ENCODE assay signal across 18 cellular contexts in the genomic region with DNA sequence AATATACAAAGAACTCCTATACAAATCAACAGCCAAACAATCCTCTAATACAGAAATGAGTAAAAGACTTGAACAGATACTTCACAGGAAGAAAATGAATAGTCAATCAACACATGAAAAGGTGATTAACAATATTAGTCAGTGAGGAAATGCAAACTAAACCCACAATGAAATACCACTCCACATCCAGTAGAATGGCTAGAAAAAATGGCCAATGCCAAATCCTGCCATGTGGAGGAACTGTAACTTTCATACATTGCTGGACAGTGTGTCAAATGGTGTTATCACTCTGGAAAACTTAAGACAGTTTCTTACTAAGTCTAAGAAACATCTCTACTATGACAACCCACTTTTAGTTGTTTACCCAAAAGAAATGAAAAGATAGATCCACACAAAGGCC. TPM values are rescaled to one million over a fixed set of nuclear protein-coding genes. Genes with fewer than 3 reads are reported as not detected.
A peak's percentile ranks its signal among the peaks of the same experiment; 100 is the strongest.
DNase-seq lines count a peak whose midpoint lies in the region; ATAC-seq and TF ChIP-seq lines count a peak whose summit lies in the region.
"Had no signal": no experiment of that assay in that cellular context is flagged by ENCODE, and none has a peak within 500 bp of the region (broad histone marks: within the 10 kb centered on the region; RNA-seq: fewer than 3 reads in every experiment).

No MANE protein-coding gene starts in this region.

- H2AFZ ChIP-seq in GM23248, result no peak overlapping the region

- no peaks in the 10 kb centered on the region for H3K27me3 ChIP-seq in GM23248 (replicated peaks; ENCODE audit: insufficient read depth)
- no peaks in the 10 kb centered on the region for H3K27me3 ChIP-seq in heart left ventricle
- H3K27me3 ChIP-seq: BLaER1 treated with 17β-estradiol and CSF1 and Interleukin-3, amounts not matched to agents 10 nM and 100 nM had no signal

- no peak for ATAC-seq in heart left ventricle
- no peak for ATAC-seq in HG03469 (IDR thresholded peaks at IDR 0.05; ENCODE audit: unreplicated experiment)

- peak overlapping the region; percentile 71 for H3K27ac ChIP-seq in GM23248
- no peak overlapping the region for H3K27ac ChIP-seq in heart left ventricle
- H3K27ac ChIP-seq: BLaER1 treated with 17β-estradiol and CSF1 and Interleukin-3, amounts not matched to agents 10 nM and 100 nM; HL-60 had no signal

- TF ChIP-seq CTCF in heart left ventricle (IDR thresholded peaks at IDR 0.05), result no peak

- peak overlapping the region; percentile 4 for H3K4me2 ChIP-seq in GM23248 (ENCODE audit: unreplicated experiment)
- H3K4me2 ChIP-seq: BLaER1 treated with 17β-estradiol and CSF1 and Interleukin-3, amounts not matched to agents 10 nM and 100 nM had no signal

- no peak overlapping the region for H3K4me3 ChIP-seq in GM23248
- no peak overlapping the region for H3K4me3 ChIP-seq in heart left ventricle
- H3K4me3 ChIP-seq: BLaER1 treated with 17β-estradiol and CSF1 and Interleukin-3, amounts not matched to agents 10 nM and 100 nM; HAP-1 had no signal

- in situ Hi-C loops in GM23248 (cut with MboI), result no loop called here

- intact Hi-C loops in heart left ventricle (cut with DNase I), result no loop called here

- H3F3A ChIP-seq in GM23248 (ENCODE audit: insufficient read depth), result peaks cover 21% of the 10 kb centered on the region

- H3K9me2 ChIP-seq in GM23248 (ENCODE audit: insufficient read depth), result no peaks in the 10 kb centered on the region

- no peaks in the 10 kb centered on the region for H3K36me3 ChIP-seq in GM23248 (ENCODE audit: low read depth)
- peaks cover 0 to 17% (median 0%) of the 10 kb centered on the region in 9 donors for H3K36me3 ChIP-seq in heart left ventricle
- H3K36me3 ChIP-seq: HAP-1 had no signal

- H4K20me1 ChIP-seq in GM23248 (ENCODE audit: insufficient read depth), result no peaks in the 10 kb centered on the region

- peaks cover 7% of the 10 kb centered on the region; the same call in 1 of the 2 replicates for H3K79me2 ChIP-seq in GM23248 (ENCODE audit: insufficient read depth)

- H3K9me3 ChIP-seq in GM23248 (ENCODE audit: low read depth) (no peaks in the 10 kb centered on the region), heart left ventricle (no peaks in the 10 kb centered on the region)
- H3K9me3 ChIP-seq: BLaER1 treated with 17β-estradiol and CSF1 and Interleukin-3, amounts not matched to agents 10 nM and 100 nM; HAP-1 had no signal

- peak; percentile 23 for DNase-seq in AG08395 (ENCODE audit: low spot score)
- peak; percentile 74 for DNase-seq in GM23248
- peak; percentile 63 for DNase-seq in amniotic epithelial cell (ENCODE audit: low read depth)
- DNase-seq in kidney tubule cell (ENCODE audit: low spot score), result peak; percentile 13
- no peak for DNase-seq in glomerular visceral epithelial cell (ENCODE audit: extremely low spot score)
- no peak for DNase-seq in heart left ventricle
- no peak for DNase-seq in DMS79 (lab: John Stamatoyannopoulos, UW)
- DNase-seq: CD8-positive, alpha-beta memory T cell; DMS79 treated with DMSO at 0.1 percent for 48 hours; GF-D8; NCI-H187; NCI-H526 treated with DMSO at 0.1 percent for 48 hours; SHP77 treated with DMSO at 0.1 percent for 48 hours had no signal

- no peak for TF ChIP-seq POLR2A in heart left ventricle (IDR thresholded peaks at IDR 0.05)

- H3K4me1 ChIP-seq in GM23248 (ENCODE audit: insufficient read depth) (peaks cover 28% of the 10 kb centered on the region), heart left ventricle (peaks cover 0 to 2% (median 0%) of the 10 kb centered on the region in 12 donors)

- no peak overlapping the region for H3K9ac ChIP-seq in GM23248
- H3K9ac ChIP-seq: BLaER1 treated with 17β-estradiol and CSF1 and Interleukin-3, amounts not matched to agents 10 nM and 100 nM had no signal

RNA-seq across cellular contexts. Expression of a gene that starts 59.5 kb away (rescaled TPM):
- total RNA-seq in GM23248 (2014; rRNA removed; shearing (Covaris generic)), result 0.86 TPM in 1 of 2 replicates, not detected in the other
- 0.16 and 0.31 TPM in 2 replicates for polyA plus RNA-seq in GM23248 (2016; fragmentation: Nextera tagmentation; extraction: Ambion mirVana)
- total RNA-seq in heart left ventricle, result 10 to 100 TPM in 2 of 9 donors, 1 to 10 TPM in 7; 2.1 to 19.7 (median 3.4) TPM
- 1 to 10 TPM; 3.2 to 4.8 TPM for polyA plus RNA-seq in heart left ventricle
- total RNA-seq: RPMI7951 had no signal

Comparison
In these comparisons a context has a peak if more than half of its experiments do, and no peak if none do; other contexts are left out.
1. DNase-seq: peak in AG08395 (single experiment), GM23248 (single experiment), amniotic epithelial cell (single experiment) and kidney tubule cell (single experiment); none in glomerular visceral epithelial cell (single experiment), heart left ventricle (0 of 5) and DMS79 (single experiment).